Comparison of ENCODE assay signal across 1 cellular context in genomic region chr3:118772036-118773030, GRCh38.
A peak's percentile ranks its signal among the peaks of the same experiment; 100 is the strongest.
TF ChIP-seq lines count a peak whose summit lies in the region.

No MANE protein-coding gene starts in this region.

TF ChIP-seq in GM12878, 131 proteins besides CTCF, POLR2A, EP300 and RAD21 (continued from another document and continues in another):
- TF ChIP-seq CEBPZ (IDR thresholded peaks at IDR 0.05; ENCODE audit: low read depth, low read length) (no peak), CBX3 (IDR thresholded peaks at IDR 0.05; ENCODE audit: borderline replicate concordance, low read depth) (no peak), CREM (IDR thresholded peaks at IDR 0.05; ENCODE audit: low read depth) (peak; percentile 80), TCF7 (IDR thresholded peaks at IDR 0.05; ENCODE audit: borderline replicate concordance) (peak; percentile 88), ZBED1 (IDR thresholded peaks at IDR 0.05; ENCODE audit: borderline replicate concordance) (peak; percentile 59; the same call in 1 of the 2 replicates), SREBF2 (IDR thresholded peaks at IDR 0.05; ENCODE audit: low read length) (no peak), TCF12 (IDR thresholded peaks at IDR 0.05; ENCODE audit: low read depth, low read length) (no peak), CUX1 (IDR thresholded peaks at IDR 0.05; ENCODE audit: insufficient replicate concordance, low read depth, low read length) (no peak), SUZ12 (IDR thresholded peaks at IDR 0.05; ENCODE audit: unreplicated experiment) (no peak), MYB (IDR thresholded peaks at IDR 0.05; ENCODE audit: borderline replicate concordance, low read depth, low read length) (no peak), YBX1 (IDR thresholded peaks at IDR 0.05) (no peak), NFXL1 (IDR thresholded peaks at IDR 0.05; ENCODE audit: borderline replicate concordance) (no peak), CHD4 (IDR thresholded peaks at IDR 0.05) (no peak), JUND (IDR thresholded peaks at IDR 0.05; ENCODE audit: low read depth, low read length) (peak; percentile 65), CREB1 (IDR thresholded peaks at IDR 0.05; ENCODE audit: low read depth) (peak; percentile 44; the same call in 1 of the 2 replicates), TCF3 (IDR thresholded peaks at IDR 0.05; ENCODE audit: borderline replicate concordance, insufficient read depth, low read depth, low read length) (no peak), DPF2 (IDR thresholded peaks at IDR 0.05) (peak; percentile 89), USF2 (IDR thresholded peaks at IDR 0.05; ENCODE audit: borderline replicate concordance, low read depth, low read length) (no peak), GABPA (IDR thresholded peaks at IDR 0.05; ENCODE audit: low read depth) (peak; percentile 55; the same call in 1 of the 2 replicates), CBFB (IDR thresholded peaks at IDR 0.05; ENCODE audit: low read depth) (peak; percentile 63; the same call in 1 of the 2 replicates), CHD2 (IDR thresholded peaks at IDR 0.05; ENCODE audit: borderline replicate concordance, low read depth, low read length) (no peak), ZBTB40 (IDR thresholded peaks at IDR 0.05; ENCODE audit: borderline replicate concordance) (no peak), RBBP5 (conservative IDR thresholded peaks at IDR 0.05) (no peak), ZBTB33 (IDR thresholded peaks at IDR 0.05) (no peak), PAX8 (IDR thresholded peaks at IDR 0.05) (no peak), HDAC2 (IDR thresholded peaks at IDR 0.05) (no peak), RELA (IDR thresholded peaks at IDR 0.05; ENCODE audit: borderline replicate concordance, partially characterized antibody) (no peak), ZNF687 (IDR thresholded peaks at IDR 0.05) (no peak), SIX5 (IDR thresholded peaks at IDR 0.05; ENCODE audit: low read depth, low read length, severe bottlenecking) (no peak), RELB (IDR thresholded peaks at IDR 0.05; ENCODE audit: low read depth) (peak; percentile 95)
